ENCODE assay signal across 1 cellular context in genomic region chr6:38673397-38674165, GRCh38.
TF ChIP-seq lines count a peak whose summit lies in the region.

No MANE protein-coding gene starts in this region.

TF ChIP-seq in GM12878, 131 proteins besides CTCF, POLR2A, EP300 and RAD21 (continued from another document):
- TF ChIP-seq E2F4 (IDR thresholded peaks at IDR 0.05; ENCODE audit: low read depth, low read length): no peak
- no peak for TF ChIP-seq NKRF (conservative IDR thresholded peaks at IDR 0.05)
- peak in 1 of 2 experiments; percentile 49; a peak in 2 of 4 replicates for TF ChIP-seq BHLHE40 (IDR thresholded peaks at IDR 0.05; ENCODE audit: borderline replicate concordance in 1 of 2, low read depth in 2 of 2, low read length in 1 of 2)
- TF ChIP-seq TCF3 (IDR thresholded peaks at IDR 0.05; ENCODE audit: borderline replicate concordance, insufficient read depth, low read depth, low read length): no peak
